ENCODE assay signal across 3 cellular contexts in genomic region chr5:136052692-136053335, GRCh38.
TF ChIP-seq lines count a peak whose summit lies in the region.

No MANE protein-coding gene starts in this region.

TF ChIP-seq in HCT116, 20 proteins besides CTCF, POLR2A, EP300 and RAD21 (continued from another document):
- TF ChIP-seq ATF3 (IDR thresholded peaks at IDR 0.05) = no peak
- TF ChIP-seq SRF (IDR thresholded peaks at IDR 0.05; ENCODE audit: low read depth) = no peak
- TF ChIP-seq JUND (IDR thresholded peaks at IDR 0.05) = no peak
- no peak for TF ChIP-seq CBX3 (IDR thresholded peaks at IDR 0.05; ENCODE audit: low read depth)
- no peak for TF ChIP-seq MAX (IDR thresholded peaks at IDR 0.05)
- TF ChIP-seq TCF7L2 (IDR thresholded peaks at IDR 0.05; ENCODE audit: borderline replicate concordance, extremely low read depth, insufficient read depth, insufficient read length) = no peak
- no peak for TF ChIP-seq SP1 (IDR thresholded peaks at IDR 0.05; ENCODE audit: low read depth)
- no peak for TF ChIP-seq FOSL1 (IDR thresholded peaks at IDR 0.05; ENCODE audit: low read depth)
- TF ChIP-seq CEBPB (IDR thresholded peaks at IDR 0.05; ENCODE audit: low read depth) = no peak
- no peak for TF ChIP-seq EGR1 (IDR thresholded peaks at IDR 0.05; ENCODE audit: low read depth)
- no peak for TF ChIP-seq REST (IDR thresholded peaks at IDR 0.05; ENCODE audit: low read depth)
- TF ChIP-seq ELF1 (IDR thresholded peaks at IDR 0.05; ENCODE audit: borderline replicate concordance, low read depth) = no peak

TF ChIP-seq in liver, 16 proteins besides CTCF, POLR2A, EP300 and RAD21 (continued from another document):
- TF ChIP-seq EGR1 (IDR thresholded peaks at IDR 0.05; ENCODE audit: low read depth in 2 of 2) = no peak
- TF ChIP-seq FOXA1 (IDR thresholded peaks at IDR 0.05) = no peak
- TF ChIP-seq RXRA (IDR thresholded peaks at IDR 0.05) = no peak

TF ChIP-seq in GM23338, 12 proteins besides CTCF, POLR2A, EP300 and RAD21 (continued from another document):
- no peak for TF ChIP-seq EZH2 (IDR thresholded peaks at IDR 0.05; ENCODE audit: low read depth, unreplicated experiment)
- TF ChIP-seq POLR2AphosphoS5 (IDR thresholded peaks at IDR 0.05; ENCODE audit: low read depth) = no peak
- no peak for TF ChIP-seq NANOG (IDR thresholded peaks at IDR 0.05; ENCODE audit: borderline replicate concordance)
- TF ChIP-seq ZNF331 (CRISPR knock-in tag; IDR thresholded peaks at IDR 0.05; ENCODE audit: low read depth) = no peak
- no peak for TF ChIP-seq REST (IDR thresholded peaks at IDR 0.05; ENCODE audit: unreplicated experiment)
- TF ChIP-seq, protein P1, sequence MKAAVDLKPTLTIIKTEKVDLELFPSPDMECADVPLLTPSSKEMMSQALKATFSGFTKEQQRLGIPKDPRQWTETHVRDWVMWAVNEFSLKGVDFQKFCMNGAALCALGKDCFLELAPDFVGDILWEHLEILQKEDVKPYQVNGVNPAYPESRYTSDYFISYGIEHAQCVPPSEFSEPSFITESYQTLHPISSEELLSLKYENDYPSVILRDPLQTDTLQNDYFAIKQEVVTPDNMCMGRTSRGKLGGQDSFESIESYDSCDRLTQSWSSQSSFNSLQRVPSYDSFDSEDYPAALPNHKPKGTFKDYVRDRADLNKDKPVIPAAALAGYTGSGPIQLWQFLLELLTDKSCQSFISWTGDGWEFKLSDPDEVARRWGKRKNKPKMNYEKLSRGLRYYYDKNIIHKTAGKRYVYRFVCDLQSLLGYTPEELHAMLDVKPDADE (IDR thresholded peaks at IDR 0.05) = no peak
- TF ChIP-seq, protein P2, sequence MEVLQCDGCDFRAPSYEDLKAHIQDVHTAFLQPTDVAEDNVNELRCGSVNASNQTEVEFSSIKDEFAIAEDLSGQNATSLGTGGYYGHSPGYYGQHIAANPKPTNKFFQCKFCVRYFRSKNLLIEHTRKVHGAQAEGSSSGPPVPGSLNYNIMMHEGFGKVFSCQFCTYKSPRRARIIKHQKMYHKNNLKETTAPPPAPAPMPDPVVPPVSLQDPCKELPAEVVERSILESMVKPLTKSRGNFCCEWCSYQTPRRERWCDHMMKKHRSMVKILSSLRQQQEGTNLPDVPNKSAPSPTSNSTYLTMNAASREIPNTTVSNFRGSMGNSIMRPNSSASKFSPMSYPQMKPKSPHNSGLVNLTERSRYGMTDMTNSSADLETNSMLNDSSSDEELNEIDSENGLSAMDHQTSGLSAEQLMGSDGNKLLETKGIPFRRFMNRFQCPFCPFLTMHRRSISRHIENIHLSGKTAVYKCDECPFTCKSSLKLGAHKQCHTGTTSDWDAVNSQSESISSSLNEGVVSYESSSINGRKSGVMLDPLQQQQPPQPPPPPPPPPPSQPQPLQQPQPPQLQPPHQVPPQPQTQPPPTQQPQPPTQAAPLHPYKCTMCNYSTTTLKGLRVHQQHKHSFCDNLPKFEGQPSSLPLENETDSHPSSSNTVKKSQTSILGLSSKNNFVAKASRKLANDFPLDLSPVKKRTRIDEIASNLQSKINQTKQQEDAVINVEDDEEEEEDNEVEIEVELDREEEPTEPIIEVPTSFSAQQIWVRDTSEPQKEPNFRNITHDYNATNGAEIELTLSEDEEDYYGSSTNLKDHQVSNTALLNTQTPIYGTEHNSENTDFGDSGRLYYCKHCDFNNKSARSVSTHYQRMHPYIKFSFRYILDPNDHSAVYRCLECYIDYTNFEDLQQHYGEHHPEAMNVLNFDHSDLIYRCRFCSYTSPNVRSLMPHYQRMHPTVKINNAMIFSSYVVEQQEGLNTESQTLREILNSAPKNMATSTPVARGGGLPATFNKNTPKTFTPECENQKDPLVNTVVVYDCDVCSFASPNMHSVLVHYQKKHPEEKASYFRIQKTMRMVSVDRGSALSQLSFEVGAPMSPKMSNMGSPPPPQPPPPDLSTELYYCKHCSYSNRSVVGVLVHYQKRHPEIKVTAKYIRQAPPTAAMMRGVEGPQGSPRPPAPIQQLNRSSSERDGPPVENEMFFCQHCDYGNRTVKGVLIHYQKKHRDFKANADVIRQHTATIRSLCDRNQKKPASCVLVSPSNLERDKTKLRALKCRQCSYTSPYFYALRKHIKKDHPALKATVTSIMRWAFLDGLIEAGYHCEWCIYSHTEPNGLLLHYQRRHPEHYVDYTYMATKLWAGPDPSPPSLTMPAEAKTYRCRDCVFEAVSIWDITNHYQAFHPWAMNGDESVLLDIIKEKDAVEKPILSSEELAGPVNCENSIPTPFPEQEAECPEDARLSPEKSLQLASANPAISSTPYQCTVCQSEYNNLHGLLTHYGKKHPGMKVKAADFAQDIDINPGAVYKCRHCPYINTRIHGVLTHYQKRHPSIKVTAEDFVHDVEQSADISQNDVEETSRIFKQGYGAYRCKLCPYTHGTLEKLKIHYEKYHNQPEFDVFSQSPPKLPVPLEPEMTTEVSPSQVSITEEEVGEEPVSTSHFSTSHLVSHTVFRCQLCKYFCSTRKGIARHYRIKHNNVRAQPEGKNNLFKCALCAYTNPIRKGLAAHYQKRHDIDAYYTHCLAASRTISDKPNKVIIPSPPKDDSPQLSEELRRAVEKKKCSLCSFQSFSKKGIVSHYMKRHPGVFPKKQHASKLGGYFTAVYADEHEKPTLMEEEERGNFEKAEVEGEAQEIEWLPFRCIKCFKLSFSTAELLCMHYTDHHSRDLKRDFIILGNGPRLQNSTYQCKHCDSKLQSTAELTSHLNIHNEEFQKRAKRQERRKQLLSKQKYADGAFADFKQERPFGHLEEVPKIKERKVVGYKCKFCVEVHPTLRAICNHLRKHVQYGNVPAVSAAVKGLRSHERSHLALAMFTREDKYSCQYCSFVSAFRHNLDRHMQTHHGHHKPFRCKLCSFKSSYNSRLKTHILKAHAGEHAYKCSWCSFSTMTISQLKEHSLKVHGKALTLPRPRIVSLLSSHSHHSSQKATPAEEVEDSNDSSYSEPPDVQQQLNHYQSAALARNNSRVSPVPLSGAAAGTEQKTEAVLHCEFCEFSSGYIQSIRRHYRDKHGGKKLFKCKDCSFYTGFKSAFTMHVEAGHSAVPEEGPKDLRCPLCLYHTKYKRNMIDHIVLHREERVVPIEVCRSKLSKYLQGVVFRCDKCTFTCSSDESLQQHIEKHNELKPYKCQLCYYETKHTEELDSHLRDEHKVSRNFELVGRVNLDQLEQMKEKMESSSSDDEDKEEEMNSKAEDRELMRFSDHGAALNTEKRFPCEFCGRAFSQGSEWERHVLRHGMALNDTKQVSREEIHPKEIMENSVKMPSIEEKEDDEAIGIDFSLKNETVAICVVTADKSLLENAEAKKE (CRISPR knock-in tag; IDR thresholded peaks at IDR 0.05) = no peak
- no peak for TF ChIP-seq JUNB (IDR thresholded peaks at IDR 0.05; ENCODE audit: unreplicated experiment)
- TF ChIP-seq ZNF114 (CRISPR knock-in tag; IDR thresholded peaks at IDR 0.05) = no peak
